8 cellular contexts compared by ENCODE assay signal in the genomic region with DNA sequence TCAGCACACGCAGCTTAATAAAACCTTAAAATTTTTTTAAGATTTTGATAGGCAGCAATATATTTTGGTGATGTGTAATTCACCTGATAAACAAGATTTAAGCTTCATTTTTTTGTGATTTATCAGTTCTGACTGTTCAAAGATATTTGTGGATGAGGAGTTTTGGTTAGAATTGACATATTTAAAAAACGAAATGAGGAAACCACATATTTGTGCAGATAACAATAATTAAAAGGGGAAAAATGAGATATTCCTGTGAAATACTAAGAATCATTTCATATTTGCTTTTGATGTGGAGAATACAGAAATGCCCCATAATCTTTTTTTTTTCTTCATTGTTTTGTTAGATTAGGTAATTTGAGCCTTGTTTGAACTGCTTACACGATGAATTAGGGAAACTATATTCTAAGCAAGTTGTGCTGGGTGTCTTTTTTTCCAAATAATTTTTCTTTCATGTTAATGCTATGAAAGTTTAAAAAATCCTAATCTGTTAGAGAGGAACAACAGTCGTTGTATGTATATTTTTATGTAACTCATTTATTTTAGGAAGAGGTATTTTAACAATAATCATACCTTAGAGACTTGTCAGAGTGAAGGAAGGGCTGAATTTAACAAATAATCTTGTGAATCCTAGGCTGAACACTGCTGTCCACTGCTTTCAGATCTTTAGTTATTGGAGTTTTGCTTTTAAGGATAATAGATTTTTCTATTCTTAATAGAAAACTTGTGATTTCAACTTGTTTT. TPM values are rescaled to one million over a fixed set of nuclear protein-coding genes. Genes with fewer than 3 reads are reported as not detected.
A peak's percentile ranks its signal among the peaks of the same experiment; 100 is the strongest.
DNase-seq lines count a peak whose midpoint lies in the region; ATAC-seq and TF ChIP-seq lines count a peak whose summit lies in the region.

No MANE protein-coding gene starts in this region.

- 1 to 6% methylated on average over 4 of the region's 4 CpGs for WGBS in gastroesophageal sphincter (ENCODE audit: low coverage in 1 of 2), 2 donors

- TF ChIP-seq EP300 in gastroesophageal sphincter (IDR thresholded peaks at IDR 0.05), result no peak

- DNase-seq in NCI-H748 treated with DMSO at 0.1 percent for 48 hours (lab: John Stamatoyannopoulos, UW) (peak; percentile 25), NCI-H748 (lab: John Stamatoyannopoulos, UW; ENCODE audit: unreplicated experiment) (no peak), SHP77 (lab: John Stamatoyannopoulos, UW) (no peak)
- no peak for DNase-seq in stimulated activated naive CD8-positive, alpha-beta T cell treated with anti-CD3 and anti-CD28 coated beads, Interleukin-15, amount 100 ng/mL, for 72 hours
- DNase-seq in activated CD8-positive, alpha-beta memory T cell treated with anti-CD3 and anti-CD28 coated beads, Interleukin-2, amount 50 U/mL, for 4 hours, result no peak

- peaks cover 35% of the 10 kb centered on the region for H3K4me1 Mint-ChIP-seq in stimulated activated naive CD8-positive, alpha-beta T cell treated with anti-CD3 and anti-CD28 coated beads, Interleukin-15, amount 100 ng/mL, for 72 hours

- H3K27me3 ChIP-seq in gastroesophageal sphincter, result no peaks in the 10 kb centered on the region

- ATAC-seq in gastroesophageal sphincter (no peak), GM19351 (IDR thresholded peaks at IDR 0.05; ENCODE audit: unreplicated experiment) (no peak)
- ATAC-seq in stimulated activated naive CD8-positive, alpha-beta T cell treated with anti-CD3 and anti-CD28 coated beads, Interleukin-15, amount 100 ng/mL, for 72 hours, result no peak

- no peaks in the 10 kb centered on the region for H3K9me3 ChIP-seq in gastroesophageal sphincter

- peaks cover 4 to 57% (median 10%) of the 10 kb centered on the region in 3 donors for H3K4me1 ChIP-seq in gastroesophageal sphincter

- no peaks in the 10 kb centered on the region for H3K36me3 ChIP-seq in gastroesophageal sphincter

- peak overlapping the region; percentile 78 to 92 for H3K4me3 Mint-ChIP-seq in stimulated activated naive CD8-positive, alpha-beta T cell treated with anti-CD3 and anti-CD28 coated beads, Interleukin-15, amount 100 ng/mL, for 72 hours

- TF ChIP-seq CTCF in WI38 (IDR thresholded peaks at IDR 0.05; ENCODE audit: low read depth, low read length) (no peak), gastroesophageal sphincter (IDR thresholded peaks at IDR 0.05) (no peak)

- peak overlapping the region; percentile 97 for H3K27ac Mint-ChIP-seq in stimulated activated naive CD8-positive, alpha-beta T cell treated with anti-CD3 and anti-CD28 coated beads, Interleukin-15, amount 100 ng/mL, for 72 hours

- no peaks in the 10 kb centered on the region for H3K27me3 Mint-ChIP-seq in stimulated activated naive CD8-positive, alpha-beta T cell treated with anti-CD3 and anti-CD28 coated beads, Interleukin-15, amount 100 ng/mL, for 72 hours

- H3K4me3 ChIP-seq in WI38 (ENCODE audit: low read depth, low read length) (peak overlapping the region; percentile 81), gastroesophageal sphincter (peak overlapping the region; percentile 78 to 81)

- H3K27ac ChIP-seq in gastroesophageal sphincter, result peak overlapping the region; percentile 18 to 97 (median 93)

- no peak for TF ChIP-seq POLR2A in gastroesophageal sphincter (IDR thresholded peaks at IDR 0.05)

- H3K9me3 Mint-ChIP-seq in stimulated activated naive CD8-positive, alpha-beta T cell treated with anti-CD3 and anti-CD28 coated beads, Interleukin-15, amount 100 ng/mL, for 72 hours, result no peaks in the 10 kb centered on the region

RNA-seq across cellular contexts. Expression of a gene that starts 4.0 kb away (rescaled TPM):
- total RNA-seq in gastroesophageal sphincter, result 100 to 1,000 TPM in 1 of 4 donors, 10 to 100 TPM in 3; 40.0 to 106 (median 79.7) TPM
